In the genomic region with DNA sequence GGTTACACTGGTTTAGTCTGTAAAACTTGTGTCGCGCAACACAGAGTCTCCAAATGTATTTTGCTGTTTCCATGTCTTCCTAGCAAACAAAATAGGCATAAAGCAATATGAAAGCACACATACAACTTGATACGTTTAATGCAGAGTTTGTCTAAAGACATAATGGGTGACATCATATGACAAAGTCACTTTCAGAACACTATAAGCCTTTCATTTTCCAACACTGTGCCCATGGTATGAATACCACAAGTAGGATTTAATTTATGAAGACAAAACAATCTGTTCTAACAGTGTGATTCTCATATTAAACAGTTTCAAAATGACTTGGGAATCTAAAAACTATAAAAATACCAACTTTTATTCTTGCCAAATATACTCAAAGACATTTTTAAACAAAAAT, we compare ENCODE assay signal across 15 cellular contexts. TPM values are rescaled to one million over a fixed set of nuclear protein-coding genes. Genes with fewer than 3 reads are reported as not detected.
DNase-seq lines count a peak whose midpoint lies in the region; FAIRE-seq and TF ChIP-seq lines count a peak whose summit lies in the region.
"Had no signal": no experiment of that assay in that cellular context is flagged by ENCODE, and none has a peak within 500 bp of the region (broad histone marks: within the 10 kb centered on the region; RNA-seq: fewer than 3 reads in every experiment).

No MANE protein-coding gene starts in this region.

- H3K9me3 ChIP-seq in astrocyte (ENCODE audit: insufficient read depth, low read depth, low read length) (no peaks in the 10 kb centered on the region), small intestine (ENCODE audit: control insufficient read depth, low read depth) (no peaks in the 10 kb centered on the region)
- H3K9me3 ChIP-seq: A549, BE2C had no signal

- peaks cover 23% of the 10 kb centered on the region for H3K36me3 ChIP-seq in astrocyte (ENCODE audit: insufficient read depth, low read length)
- H3K36me3 ChIP-seq in small intestine (ENCODE audit: control insufficient read depth in 2 of 2, insufficient read depth in 2 of 2, low read length in 2 of 2): peaks cover 5 to 7% of the 10 kb centered on the region in 2 donors
- H3K36me3 ChIP-seq: BE2C had no signal

- H3K9ac ChIP-seq in astrocyte (ENCODE audit: low read length): no peak overlapping the region

- DNase-seq in astrocyte (ENCODE audit: low read depth): no peak
- peak; percentile 51 for DNase-seq in inferior parietal cortex (ENCODE audit: extremely low spot score)
- DNase-seq in small intestine: no peak
- DNase-seq in T-helper 2 cell: no peak
- DNase-seq in DMS79 (lab: John Stamatoyannopoulos, UW): no peak
- no peak for DNase-seq in D721Med (ENCODE audit: insufficient read length, low spot score)
- DNase-seq: BE2C; CD4-positive, alpha-beta memory T cell; COR-L47; GF-D8; GOT3; H9 had no signal

- H3K9me3 Mint-ChIP-seq in astrocyte (ENCODE audit: unreplicated experiment): no peaks in the 10 kb centered on the region
- H3K9me3 Mint-ChIP-seq: CD4-positive, alpha-beta memory T cell; H9 had no signal

- H3K27ac ChIP-seq in astrocyte (ENCODE audit: low read depth, low read length) (no peak overlapping the region), small intestine (ENCODE audit: low read depth in 1 of 2, low read length in 1 of 2) (no peak overlapping the region)
- H3K27ac ChIP-seq: A549, C4-2B had no signal

- H3K79me2 ChIP-seq in astrocyte (ENCODE audit: insufficient read depth, low read length): no peaks in the 10 kb centered on the region

- H4K20me1 ChIP-seq in astrocyte (ENCODE audit: insufficient read depth, low read length): peaks cover 10% of the 10 kb centered on the region

- H3K27ac Mint-ChIP-seq in astrocyte (ENCODE audit: unreplicated experiment): no peak overlapping the region
- H3K27ac Mint-ChIP-seq: H9, IgD-negative memory B cell had no signal

- peaks cover 16% of the 10 kb centered on the region for H3K36me3 Mint-ChIP-seq in astrocyte (ENCODE audit: low read depth, unreplicated experiment)
- H3K36me3 Mint-ChIP-seq: CD4-positive, alpha-beta memory T cell; IgD-negative memory B cell had no signal

- H3K4me1 Mint-ChIP-seq in astrocyte (ENCODE audit: low read depth, unreplicated experiment): peaks cover 12% of the 10 kb centered on the region
- H3K4me1 Mint-ChIP-seq: CD4-positive, alpha-beta memory T cell had no signal

- H3K4me2 ChIP-seq in astrocyte (ENCODE audit: low read length): no peak overlapping the region
- H3K4me2 ChIP-seq: A549 had no signal

- TF ChIP-seq CTCF in astrocyte (IDR thresholded peaks at IDR 0.05; ENCODE audit: insufficient read depth, low read depth, low read length) (no peak), D721Med (IDR thresholded peaks at IDR 0.05; ENCODE audit: insufficient read depth, missing control alignments) (no peak)

- FAIRE-seq in astrocyte (lab: Jason Lieb, UNC) (peak; percentile 23), small intestine (lab: Jason Lieb, UNC) (peak; percentile 39), D721Med (lab: Jason Lieb, UNC) (no peak)

- H3K4me3 Mint-ChIP-seq in astrocyte (ENCODE audit: unreplicated experiment): no peak overlapping the region
- H3K4me3 Mint-ChIP-seq: CD4-positive, alpha-beta memory T cell; H9; IgD-negative memory B cell had no signal

- WGBS in small intestine, 3 donors: 87 to 93% (median 92%) methylated on average over 3 of the region's 3 CpGs

- H2AFZ ChIP-seq in astrocyte (ENCODE audit: low read depth, low read length): no peak overlapping the region

- H3K27me3 ChIP-seq in astrocyte (ENCODE audit: insufficient read depth, low read length) (no peaks in the 10 kb centered on the region), small intestine (ENCODE audit: control insufficient read depth in 2 of 2, insufficient read depth in 2 of 2, low read length in 2 of 2) (no peaks in the 10 kb centered on the region)
- H3K27me3 ChIP-seq: BE2C had no signal

- H3K27me3 Mint-ChIP-seq in astrocyte (ENCODE audit: low read depth, unreplicated experiment): no peaks in the 10 kb centered on the region

- H3K4me1 ChIP-seq in astrocyte (ENCODE audit: insufficient read depth, low read length): no peaks in the 10 kb centered on the region
- no peaks in the 10 kb centered on the region for H3K4me1 ChIP-seq in small intestine (ENCODE audit: control insufficient read depth in 2 of 2, insufficient read depth in 1 of 2, low read depth in 1 of 2, low read length in 1 of 2)
- H3K4me1 ChIP-seq: A549, BE2C had no signal

- H3K4me3 ChIP-seq in astrocyte (ENCODE audit: insufficient read depth, low read depth, low read length): no peak overlapping the region
- H3K4me3 ChIP-seq in small intestine (ENCODE audit: low read depth in 1 of 2, low read length in 2 of 2): no peak overlapping the region
- H3K4me3 ChIP-seq: A549 had no signal

RNA-seq across cellular contexts. Expression of gene PTPN21, which starts 58.4 kb away (rescaled TPM):
- total RNA-seq in astrocyte: 30.1 and 30.2 TPM in 2 replicates
- polyA plus RNA-seq in small intestine: 1 to 10 TPM; 4.7 to 10.0 (median 8.5) TPM
- total RNA-seq: CD4-positive, alpha-beta memory T cell had no signal
- polyA plus RNA-seq: CD4-positive, alpha-beta memory T cell; IgD-negative memory B cell had no signal
